In the genomic region with DNA sequence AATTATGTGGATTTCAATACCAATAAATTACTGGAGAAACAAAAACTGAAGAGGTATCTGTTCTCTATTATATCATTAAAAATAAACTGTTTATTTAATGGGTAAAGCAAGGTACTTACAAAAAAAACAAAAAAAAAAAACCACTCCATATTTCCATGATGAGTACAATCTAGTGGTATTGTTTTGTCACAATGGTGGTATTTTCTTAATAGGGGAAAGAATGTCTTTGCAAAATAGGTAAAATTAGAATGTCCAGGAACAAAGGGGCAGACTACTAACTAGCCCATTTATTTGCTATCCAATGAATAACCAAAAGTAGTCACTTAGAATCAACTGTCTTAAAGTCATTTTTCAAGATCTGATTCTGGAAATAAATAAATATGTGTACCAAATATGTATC, we compare ENCODE assay signal across 23 cellular contexts.
DNase-seq lines count a peak whose midpoint lies in the region; ATAC-seq and TF ChIP-seq lines count a peak whose summit lies in the region.
"Had no signal": no experiment of that assay in that cellular context is flagged by ENCODE, and none has a peak within 500 bp of the region (broad histone marks: within the 10 kb centered on the region; RNA-seq: fewer than 3 reads in every experiment).

No MANE protein-coding gene starts in this region.

- H3K4me3 Mint-ChIP-seq in MCF 10A (ENCODE audit: unreplicated experiment): no peak overlapping the region
- H3K4me3 Mint-ChIP-seq in activated CD4-positive, alpha-beta T cell treated with anti-CD3 and anti-CD28 coated beads for 36 hours: no peak overlapping the region
- H3K4me3 Mint-ChIP-seq: CD4-positive, alpha-beta memory T cell had no signal

- H3K9me3 ChIP-seq in mammary epithelial cell (replicated peaks; ENCODE audit: insufficient read depth, low read length): no peaks in the 10 kb centered on the region

- TF ChIP-seq CTCF in mammary epithelial cell (conservative IDR thresholded peaks at IDR 0.05 in 1 of 2, IDR thresholded peaks at IDR 0.05 in 1 of 2; ENCODE audit: extremely low read depth in 1 of 2, insufficient read depth in 1 of 2, low read depth in 1 of 2, low read length in 2 of 2) (no peak), MCF 10A (IDR thresholded peaks at IDR 0.05; ENCODE audit: unreplicated experiment) (no peak), fibroblast of the aortic adventitia (IDR thresholded peaks at IDR 0.05; ENCODE audit: insufficient read depth, low read length) (no peak)

- no peak overlapping the region for H3K9ac ChIP-seq in mammary epithelial cell (ENCODE audit: insufficient read depth, low read length)

- H3K79me2 ChIP-seq in mammary epithelial cell (ENCODE audit: insufficient read depth, low read length): no peaks in the 10 kb centered on the region

- H3K4me1 ChIP-seq in mammary epithelial cell (ENCODE audit: insufficient read depth, low read length): peaks cover 3% of the 10 kb centered on the region

- peaks cover 6% of the 10 kb centered on the region for H3K4me1 Mint-ChIP-seq in MCF 10A (ENCODE audit: insufficient read depth, unreplicated experiment)
- no peaks in the 10 kb centered on the region for H3K4me1 Mint-ChIP-seq in activated CD4-positive, alpha-beta T cell treated with anti-CD3 and anti-CD28 coated beads for 36 hours

- POLR2A ChIA-PET in MCF 10A (lab: Yijun Ruan, JAX): interaction anchor here (0.7 kb wide), 1 partner anchor 65 kb away, joined by 5 read pairs; no protein-coding TSS in a partner anchor
- POLR2A ChIA-PET in activated CD4-positive, alpha-beta T cell treated with anti-CD3 and anti-CD28 coated beads for 36 hours (lab: Charles Lee): no interaction called here

- H3K27ac Mint-ChIP-seq in MCF 10A (ENCODE audit: low read depth, unreplicated experiment): no peak overlapping the region
- no peak overlapping the region for H3K27ac Mint-ChIP-seq in activated CD4-positive, alpha-beta T cell treated with anti-CD3 and anti-CD28 coated beads for 36 hours
- H3K27ac Mint-ChIP-seq: CD4-positive, alpha-beta memory T cell had no signal

- no peaks in the 10 kb centered on the region for H3K9me3 Mint-ChIP-seq in MCF 10A (ENCODE audit: unreplicated experiment)
- H3K9me3 Mint-ChIP-seq in activated CD4-positive, alpha-beta T cell treated with anti-CD3 and anti-CD28 coated beads for 36 hours (ENCODE audit: low read depth): no peaks in the 10 kb centered on the region
- H3K9me3 Mint-ChIP-seq: CD4-positive, alpha-beta memory T cell had no signal

- BruUV-seq in mammary epithelial cell (replicated peaks; lab: Mats Ljungman, UMichigan): no TSS peak
- no TSS peak for BruUV-seq in MCF 10A (replicated peaks; lab: Mats Ljungman, UMichigan)

- H3K27ac ChIP-seq in mammary epithelial cell (ENCODE audit: insufficient read depth, low read depth, low read length): no peak overlapping the region

- in situ Hi-C loops in mammary epithelial cell (cut with MboI; ENCODE audit: low sequenced_read_pairs in 2 of 2): loop anchor here in 1 of 2 donors (25.0 kb wide), 1 partner anchor 394 kb away; a partner anchor contains a TSS

- DNase-seq in mammary epithelial cell (peak; percentile 28), MCF 10A (ENCODE audit: unreplicated experiment) (no peak), NCI-H1930 (lab: John Stamatoyannopoulos, UW) (peak; percentile 31 to 50), fibroblast of the aortic adventitia (ENCODE audit: low read depth) (peak; percentile 49), cerebellar nuclear complex (lab: John Stamatoyannopoulos, UW) (no peak), NCI-H1092 treated with DMSO at 0.1 percent for 48 hours (lab: John Stamatoyannopoulos, UW) (no peak), Right ventricle myocardium inferior (ENCODE audit: missing footprints) (no peak)
- DNase-seq in activated CD4-positive, alpha-beta T cell treated with anti-CD3 and anti-CD28 coated beads for 36 hours: no peak
- DNase-seq: 8988T; C1 segment of cervical spinal cord; CD4-positive, alpha-beta memory T cell; COR-L47; DMS53; H7; Kasumi-1; MM.1S; NCI-H1417; NCI-H1694 treated with DMSO at 0.1 percent for 48 hours; NCI-H2081 treated with DMSO at 0.1 percent for 48 hours; NCI-H2171 treated with DMSO at 0.1 percent for 48 hours; NCI-H524 treated with DMSO at 0.1 percent for 48 hours; NCI-H774 had no signal

- H3K36me3 ChIP-seq in mammary epithelial cell (ENCODE audit: insufficient read depth, low read length): peaks cover 2% of the 10 kb centered on the region

- intact Hi-C loops in mammary epithelial cell (cut with micrococcal nuclease) (no loop called here), MCF 10A (cut with micrococcal nuclease) (no loop called here), Right ventricle myocardium inferior (cut with DNase I) (no loop called here)
- intact Hi-C loops in activated CD4-positive, alpha-beta T cell treated with anti-CD3 and anti-CD28 coated beads for 36 hours (cut with DNase I, micrococcal nuclease): no loop called here

- CTCF ChIA-PET in mammary epithelial cell (lab: Charles Lee; ENCODE audit: low non-redundant PET): no interaction called here
- CTCF ChIA-PET in MCF 10A (lab: Yijun Ruan, JAX): interaction anchor here (0.6 kb wide), 1 partner anchor 110 kb away, joined by 3 read pairs; no protein-coding TSS in a partner anchor
- CTCF ChIA-PET in activated CD4-positive, alpha-beta T cell treated with anti-CD3 and anti-CD28 coated beads for 36 hours (lab: Charles Lee): no interaction called here

- H4K20me1 ChIP-seq in mammary epithelial cell (ENCODE audit: insufficient read depth, low read length): no peaks in the 10 kb centered on the region

- H3K4me3 ChIP-seq in mammary epithelial cell (replicated peaks in 1 of 3; ENCODE audit: insufficient read depth in 1 of 3, low read depth in 2 of 3, low read length in 3 of 3): no peak overlapping the region
- H3K4me3 ChIP-seq in fibroblast of the aortic adventitia (ENCODE audit: low read depth, low read length): no peak overlapping the region
- H3K4me3 ChIP-seq: K562 had no signal

- ATAC-seq in Right ventricle myocardium inferior: no peak
- ATAC-seq in activated CD4-positive, alpha-beta T cell treated with anti-CD3 and anti-CD28 coated beads for 36 hours: no peak
- ATAC-seq: K562 had no signal

- no peaks in the 10 kb centered on the region for H3K27me3 ChIP-seq in mammary epithelial cell (ENCODE audit: insufficient read depth, low read length)

- H3K27me3 Mint-ChIP-seq in MCF 10A (ENCODE audit: insufficient read depth, unreplicated experiment): no peaks in the 10 kb centered on the region
- H3K27me3 Mint-ChIP-seq in activated CD4-positive, alpha-beta T cell treated with anti-CD3 and anti-CD28 coated beads for 36 hours: no peaks in the 10 kb centered on the region
- H3K27me3 Mint-ChIP-seq: CD4-positive, alpha-beta memory T cell had no signal

- H3K36me3 Mint-ChIP-seq in MCF 10A (ENCODE audit: insufficient read depth, unreplicated experiment): peaks cover 25% of the 10 kb centered on the region
- H3K36me3 Mint-ChIP-seq in activated CD4-positive, alpha-beta T cell treated with anti-CD3 and anti-CD28 coated beads for 36 hours (ENCODE audit: low read depth): no peaks in the 10 kb centered on the region

- no peak overlapping the region for H2AFZ ChIP-seq in mammary epithelial cell (ENCODE audit: low read depth, low read length)

- H3K4me2 ChIP-seq in mammary epithelial cell (ENCODE audit: insufficient read depth, low read depth, low read length): no peak overlapping the region

- dilution Hi-C loops in mammary epithelial cell (cut with HindIII; ENCODE audit: low sequenced_read_pairs): no loop called here

Comparison
In these comparisons a context has a peak if more than half of its experiments do, and no peak if none do; other contexts are left out.
1. DNase-seq: peak in mammary epithelial cell (single experiment), NCI-H1930 (2 of 2) and fibroblast of the aortic adventitia (single experiment); none in MCF 10A (single experiment), cerebellar nuclear complex (0 of 2), NCI-H1092 treated with DMSO at 0.1 percent for 48 hours (single experiment), Right ventricle myocardium inferior (single experiment) and activated CD4-positive, alpha-beta T cell treated with anti-CD3 and anti-CD28 coated beads for 36 hours (single experiment).